ENCODE assay signal across 18 cellular contexts in the genomic region with DNA sequence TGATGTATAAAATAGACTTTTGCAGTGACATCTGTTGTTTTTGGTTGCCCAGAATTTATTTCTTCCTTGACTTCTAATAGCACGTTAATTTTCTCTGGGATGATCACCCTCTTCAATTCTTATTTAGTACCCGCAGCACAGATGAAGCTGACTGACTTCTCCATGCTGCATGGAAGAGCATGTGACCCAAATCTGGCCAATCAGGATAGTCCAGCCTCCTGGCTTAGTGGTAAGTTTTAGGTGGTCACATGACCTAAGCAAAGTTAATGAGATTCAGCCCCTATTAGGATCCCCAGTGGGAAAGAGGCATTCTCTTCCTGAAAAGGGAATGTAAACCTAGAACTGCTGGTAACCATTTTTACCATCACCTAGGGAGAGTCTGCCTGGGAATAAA.
"Had no signal": no experiment of that assay in that cellular context is flagged by ENCODE, and none has a peak within 500 bp of the region (broad histone marks: within the 10 kb centered on the region; RNA-seq: fewer than 3 reads in every experiment).

No MANE protein-coding gene starts in this region.

- H3K27ac ChIP-seq: parathyroid adenoma had no signal

- H3K9me3 ChIP-seq: suprapubic skin, upper lobe of right lung had no signal

- H3K4me3 Mint-ChIP-seq: activated naive CD4-positive, alpha-beta T cell treated with anti-CD3 and anti-CD28 coated beads, Interleukin-2, amount 50 U/mL, for 24 hours; central memory CD8-positive, alpha-beta T cell; memory B cell had no signal

- H3K36me3 ChIP-seq: suprapubic skin, upper lobe of right lung had no signal

- H3K4me3 ChIP-seq: suprapubic skin, upper lobe of right lung had no signal

- H3K4me1 Mint-ChIP-seq: activated naive CD4-positive, alpha-beta T cell treated with anti-CD3 and anti-CD28 coated beads, Interleukin-2, amount 50 U/mL, for 24 hours; central memory CD8-positive, alpha-beta T cell; memory B cell had no signal

- H3K27me3 Mint-ChIP-seq: activated naive CD4-positive, alpha-beta T cell treated with anti-CD3 and anti-CD28 coated beads, Interleukin-2, amount 50 U/mL, for 24 hours; brain; memory B cell had no signal

- DNase-seq: activated T-cell treated with anti-CD3 and anti-CD28 coated beads, Interleukin-2, amount 50 U/mL, for 1 hour; cortex of kidney; effector CD8-positive, alpha-beta T cell; foreskin melanocyte; head of caudate nucleus; islet precursor cell; stimulated activated CD4-positive, alpha-beta T cell treated with anti-CD3 and anti-CD28 coated beads, Interleukin-4, amount 100 ng/mL, for 1 hour; stimulated activated CD8-positive, alpha-beta memory T cell treated with anti-CD3 and anti-CD28 coated beads, Interleukin-4, amount 100 ng/mL, for 48 hours; stimulated activated naive CD8-positive, alpha-beta T cell treated with anti-CD3 and anti-CD28 coated beads, Interleukin-15, Interleukin-2, amounts not matched to agents 100 U/mL and 50 U/mL, for 24 hours; upper lobe of right lung had no signal

- H3K36me3 Mint-ChIP-seq: activated naive CD4-positive, alpha-beta T cell treated with anti-CD3 and anti-CD28 coated beads, Interleukin-2, amount 50 U/mL, for 24 hours; brain; memory B cell had no signal

- ATAC-seq: activated CD4-positive, CD25-positive, alpha-beta regulatory T cell treated with anti-CD3 and anti-CD28 coated beads, Interleukin-2, amount 50 U/mL, for 24 hours; left lobe of liver; stimulated activated naive CD8-positive, alpha-beta T cell treated with anti-CD3 and anti-CD28 coated beads, Interleukin-15, Interleukin-2, amounts not matched to agents 100 U/mL and 50 U/mL, for 24 hours; upper lobe of right lung had no signal

- H3K27me3 ChIP-seq: suprapubic skin, upper lobe of right lung had no signal

- H3K9me3 Mint-ChIP-seq: activated naive CD4-positive, alpha-beta T cell treated with anti-CD3 and anti-CD28 coated beads, Interleukin-2, amount 50 U/mL, for 24 hours; brain; central memory CD8-positive, alpha-beta T cell; memory B cell had no signal

- H3K27ac Mint-ChIP-seq: activated naive CD4-positive, alpha-beta T cell treated with anti-CD3 and anti-CD28 coated beads, Interleukin-2, amount 50 U/mL, for 24 hours; memory B cell had no signal
